18 cellular contexts compared by ENCODE assay signal in genomic region chr1:177443003-177443402, GRCh38.
"Had no signal": no experiment of that assay in that cellular context is flagged by ENCODE, and none has a peak within 500 bp of the region (broad histone marks: within the 10 kb centered on the region; RNA-seq: fewer than 3 reads in every experiment).

No MANE protein-coding gene starts in this region.

- DNase-seq: KBM-7; MV-4-11; NCI-H1694; NCI-H187 treated with DMSO at 0.1 percent for 48 hours; NCI-H2029 treated with DMSO at 0.1 percent for 48 hours; NCI-H2171; NCI-H226; NCI-H446; NCI-H510A; NCI-H524 treated with DMSO at 0.1 percent for 48 hours; NCI-H82; NK-92 treated with Interleukin-12 subunit alpha and Interleukin-12 subunit beta, amount 100 ng/mL, for 24 hours; PC-3; SHP77; SK-N-SH; SW 1271 had no signal

- H3K27ac ChIP-seq: RWPE1 had no signal

- H3K9me3 ChIP-seq: SK-N-SH had no signal

- ATAC-seq: Panc1, PC-3 had no signal
